Comparison of ENCODE assay signal across 8 cellular contexts in genomic region chr22:37638351-37639069, GRCh38. TPM values are rescaled to one million over a fixed set of nuclear protein-coding genes. Genes with fewer than 3 reads are reported as not detected.
DNase-seq lines count a peak whose midpoint lies in the region; ATAC-seq and TF ChIP-seq lines count a peak whose summit lies in the region.

No MANE protein-coding gene starts in this region.

- dilution Hi-C loops in mammary epithelial cell (cut with HindIII; ENCODE audit: low sequenced_read_pairs), result no loop called here

- intact Hi-C loops in CD4-positive, alpha-beta T cell (cut with DNase I, micrococcal nuclease), result no loop called here
- intact Hi-C loops in mammary epithelial cell (cut with micrococcal nuclease), result loop anchor here (2.0 kb wide), 1 partner anchor 30 kb away; the partner anchor contains the start of gene GGA1

- H3K9me3 ChIP-seq in CD4-positive, alpha-beta T cell (ENCODE audit: control insufficient read depth, low read length), result no peaks in the 10 kb centered on the region
- H3K9me3 ChIP-seq in mammary epithelial cell (replicated peaks; ENCODE audit: insufficient read depth, low read length) (no peaks in the 10 kb centered on the region), muscle layer of duodenum (ENCODE audit: control insufficient read depth in 1 of 2, low read length in 2 of 2) (no peaks in the 10 kb centered on the region), BE2C (no peaks in the 10 kb centered on the region)

- H2AFZ ChIP-seq in mammary epithelial cell (ENCODE audit: low read depth, low read length), result peak overlapping the region; percentile 46

- peaks cover 27% of the 10 kb centered on the region for H3K79me2 ChIP-seq in mammary epithelial cell (ENCODE audit: insufficient read depth, low read length)

- no peak overlapping the region for H3K9ac ChIP-seq in mammary epithelial cell (ENCODE audit: insufficient read depth, low read length)

- peak; percentile 36 for ATAC-seq in CD4-positive, alpha-beta T cell (ENCODE audit: poor library complexity)
- ATAC-seq in GM18517 (IDR thresholded peaks at IDR 0.05; ENCODE audit: unreplicated experiment), result no peak

- no peaks in the 10 kb centered on the region for H3K27me3 Mint-ChIP-seq in CD4-positive, alpha-beta T cell

- no peak overlapping the region for H3K4me3 ChIP-seq in mammary epithelial cell (replicated peaks in 1 of 3; ENCODE audit: insufficient read depth in 1 of 3, low read depth in 2 of 3, low read length in 3 of 3)
- peak overlapping the region; percentile 67 to 68 for H3K4me3 ChIP-seq in muscle layer of duodenum (ENCODE audit: low read depth in 1 of 2, low read length in 2 of 2)
- H3K4me3 ChIP-seq in BE2C (ENCODE audit: low read depth, low read length), result no peak overlapping the region

- no peak overlapping the region for H3K4me2 ChIP-seq in mammary epithelial cell (ENCODE audit: insufficient read depth, low read depth, low read length)

- 90% methylated on average over 10 of the region's 11 CpGs for WGBS in mammary epithelial cell (ENCODE audit: low coverage, missing lambda C conversion rate)

- H3K27ac ChIP-seq in CD4-positive, alpha-beta T cell (ENCODE audit: low read depth, low read length), result peak overlapping the region; percentile 77
- H3K27ac ChIP-seq in mammary epithelial cell (ENCODE audit: insufficient read depth, low read depth, low read length) (no peak overlapping the region), muscle layer of duodenum (ENCODE audit: low read length) (peak overlapping the region; percentile 69)

- peaks cover 77% of the 10 kb centered on the region for H3K4me1 Mint-ChIP-seq in CD4-positive, alpha-beta T cell (ENCODE audit: low read depth)

- DNase-seq in CD4-positive, alpha-beta T cell, result peak in 4 of 10 experiments; percentile 25 to 49 (median 26)
- DNase-seq in LoVo (ENCODE audit: low spot score), result peak; percentile 61
- DNase-seq in mammary epithelial cell, result no peak
- no peak for DNase-seq in G401 (ENCODE audit: low spot score)
- DNase-seq in BE2C, result no peak
- DNase-seq in GM19238 (ENCODE audit: insufficient read length, low spot score), result no peak

- peak overlapping the region; percentile 98 for H3K4me3 Mint-ChIP-seq in CD4-positive, alpha-beta T cell

- CTCF ChIA-PET in CD4-positive, alpha-beta T cell (lab: Charles Lee), result interaction anchor here (7.4 kb wide), 1 partner anchor 42 kb away, joined by 171 read pairs; the partner anchor contains the start of genes LGALS1 and NOL12
- CTCF ChIA-PET in mammary epithelial cell (lab: Charles Lee; ENCODE audit: low non-redundant PET), result no interaction called here

- peak overlapping the region; percentile 94 for H3K27ac Mint-ChIP-seq in CD4-positive, alpha-beta T cell

- peaks cover 25% of the 10 kb centered on the region for H3K4me1 ChIP-seq in mammary epithelial cell (ENCODE audit: insufficient read depth, low read length)
- H3K4me1 ChIP-seq in muscle layer of duodenum (ENCODE audit: control insufficient read depth in 1 of 2, insufficient read depth in 2 of 2, low read length in 2 of 2), result peaks cover 22 to 48% of the 10 kb centered on the region in 2 donors
- H3K4me1 ChIP-seq in BE2C, result peaks cover 13% of the 10 kb centered on the region

- H3K27me3 ChIP-seq in CD4-positive, alpha-beta T cell (ENCODE audit: control insufficient read depth, insufficient read depth, low read length), result no peaks in the 10 kb centered on the region
- H3K27me3 ChIP-seq in mammary epithelial cell (ENCODE audit: insufficient read depth, low read length) (no peaks in the 10 kb centered on the region), muscle layer of duodenum (ENCODE audit: low read depth, low read length) (no peaks in the 10 kb centered on the region), BE2C (no peaks in the 10 kb centered on the region)

- H3K36me3 ChIP-seq in mammary epithelial cell (ENCODE audit: insufficient read depth, low read length) (peaks cover 6% of the 10 kb centered on the region), muscle layer of duodenum (ENCODE audit: control insufficient read depth in 1 of 2, insufficient read depth in 2 of 2, low read length in 2 of 2) (no peaks in the 10 kb centered on the region), BE2C (no peaks in the 10 kb centered on the region)

- no peaks in the 10 kb centered on the region for H4K20me1 ChIP-seq in mammary epithelial cell (ENCODE audit: insufficient read depth, low read length)

- H3K36me3 Mint-ChIP-seq in CD4-positive, alpha-beta T cell (ENCODE audit: low read depth), result peaks cover 37% of the 10 kb centered on the region

- POLR2A ChIA-PET in CD4-positive, alpha-beta T cell (lab: Charles Lee), result interaction anchor here (0.6 to 9.5 kb wide), 8 partner anchors 11 to 509 kb away, joined by 3 to 107 read pairs (median 16); partner anchors contain the start of genes GGA1, LGALS1, NOL12 and PDXP

- BruUV-seq in mammary epithelial cell (replicated peaks; lab: Mats Ljungman, UMichigan), result no TSS peak

- in situ Hi-C loops in mammary epithelial cell (cut with MboI; ENCODE audit: low sequenced_read_pairs in 2 of 2) (no loop called here), G401 (cut with HindIII; ENCODE audit: low sequenced_read_pairs) (no loop called here)

- H3K9me3 Mint-ChIP-seq in CD4-positive, alpha-beta T cell, result no peaks in the 10 kb centered on the region

- TF ChIP-seq CTCF in CD4-positive, alpha-beta T cell (IDR thresholded peaks at IDR 0.05), result no peak
- no peak for TF ChIP-seq CTCF in mammary epithelial cell (conservative IDR thresholded peaks at IDR 0.05 in 1 of 2, IDR thresholded peaks at IDR 0.05 in 1 of 2; ENCODE audit: extremely low read depth in 1 of 2, insufficient read depth in 1 of 2, low read depth in 1 of 2, low read length in 2 of 2)
- no peak for TF ChIP-seq CTCF in BE2C (IDR thresholded peaks at IDR 0.05; ENCODE audit: low read depth, low read length)

RNA-seq across cellular contexts. Expression of gene SH3BP1, which starts 1.0 kb away (rescaled TPM):
- total RNA-seq in CD4-positive, alpha-beta T cell, result 10 to 100 TPM; 46.9 to 49.0 TPM
- total RNA-seq in mammary epithelial cell, result 10 to 100 TPM; 28.2 to 65.9 TPM
- polyA plus RNA-seq in mammary epithelial cell, result 43.7 TPM
- 77.9 TPM for polyA minus RNA-seq in mammary epithelial cell
- total RNA-seq in G401 (2014; rRNA removed; shearing (Covaris generic)), result 13.2 and 21.9 TPM in 2 replicates
- 28.4 TPM for polyA plus RNA-seq in BE2C (2012; ENCODE audit: insufficient read depth, insufficient read length, low read depth)

RNA-seq across cellular contexts. Expression of gene PDXP, which starts 20.0 kb away (rescaled TPM):
- total RNA-seq in CD4-positive, alpha-beta T cell, result 1 to 10 TPM; 1.5 TPM
- 1 to 10 TPM; 5.8 to 6.9 TPM for total RNA-seq in mammary epithelial cell
- polyA plus RNA-seq in mammary epithelial cell, result 19.4 TPM
- 10.4 TPM for polyA minus RNA-seq in mammary epithelial cell
- total RNA-seq in G401 (2014; rRNA removed; shearing (Covaris generic)), result 49.0 and 62.3 TPM in 2 replicates
- 229 TPM for polyA plus RNA-seq in BE2C (2012; ENCODE audit: insufficient read depth, insufficient read length, low read depth)

RNA-seq across cellular contexts. Expression of gene GGA1, which starts 29.9 kb away (rescaled TPM):
- 10 to 100 TPM; 57.0 to 60.9 TPM for total RNA-seq in CD4-positive, alpha-beta T cell
- 10 to 100 TPM; 33.8 to 60.2 TPM for total RNA-seq in mammary epithelial cell
- polyA plus RNA-seq in mammary epithelial cell, result 26.7 TPM
- 56.2 TPM for polyA minus RNA-seq in mammary epithelial cell
- 42.0 and 42.5 TPM in 2 replicates for total RNA-seq in G401 (2014; rRNA removed; shearing (Covaris generic))
- 131 TPM for polyA plus RNA-seq in BE2C (2012; ENCODE audit: insufficient read depth, insufficient read length, low read depth)

RNA-seq across cellular contexts. Expression of gene LGALS1, which starts 36.9 kb away (rescaled TPM):
- total RNA-seq in CD4-positive, alpha-beta T cell, result 10 to 100 TPM; 85.1 to 93.7 TPM
- 1,000 to 10,000 TPM; 2,888 to 3,171 TPM for total RNA-seq in mammary epithelial cell
- 6,743 TPM for polyA plus RNA-seq in mammary epithelial cell
- 4,799 TPM for polyA minus RNA-seq in mammary epithelial cell
- 435 and 601 TPM in 2 replicates for total RNA-seq in G401 (2014; rRNA removed; shearing (Covaris generic))
- 282 TPM for polyA plus RNA-seq in BE2C (2012; ENCODE audit: insufficient read depth, insufficient read length, low read depth)

RNA-seq across cellular contexts. Expression of gene NOL12, which starts 47.6 kb away (rescaled TPM):
- total RNA-seq in CD4-positive, alpha-beta T cell, result 10 to 100 TPM; 24.3 to 26.2 TPM
- total RNA-seq in mammary epithelial cell, result 10 to 100 TPM in 1 of 2 donors, 1 to 10 TPM in 1; 8.0 to 32.4 TPM
- polyA plus RNA-seq in mammary epithelial cell, result 21.2 TPM
- polyA minus RNA-seq in mammary epithelial cell, result 11.9 TPM
- total RNA-seq in G401 (2014; rRNA removed; shearing (Covaris generic)), result 30.2 and 44.8 TPM in 2 replicates
- polyA plus RNA-seq in BE2C (2012; ENCODE audit: insufficient read depth, insufficient read length, low read depth), result 47.3 TPM

Comparison
In these comparisons a context has a peak if more than half of its experiments do, and no peak if none do; other contexts are left out.
1. H3K4me3 ChIP-seq: peak in muscle layer of duodenum (2 of 2); none in mammary epithelial cell (0 of 3) and BE2C (single experiment).